In the genomic region with DNA sequence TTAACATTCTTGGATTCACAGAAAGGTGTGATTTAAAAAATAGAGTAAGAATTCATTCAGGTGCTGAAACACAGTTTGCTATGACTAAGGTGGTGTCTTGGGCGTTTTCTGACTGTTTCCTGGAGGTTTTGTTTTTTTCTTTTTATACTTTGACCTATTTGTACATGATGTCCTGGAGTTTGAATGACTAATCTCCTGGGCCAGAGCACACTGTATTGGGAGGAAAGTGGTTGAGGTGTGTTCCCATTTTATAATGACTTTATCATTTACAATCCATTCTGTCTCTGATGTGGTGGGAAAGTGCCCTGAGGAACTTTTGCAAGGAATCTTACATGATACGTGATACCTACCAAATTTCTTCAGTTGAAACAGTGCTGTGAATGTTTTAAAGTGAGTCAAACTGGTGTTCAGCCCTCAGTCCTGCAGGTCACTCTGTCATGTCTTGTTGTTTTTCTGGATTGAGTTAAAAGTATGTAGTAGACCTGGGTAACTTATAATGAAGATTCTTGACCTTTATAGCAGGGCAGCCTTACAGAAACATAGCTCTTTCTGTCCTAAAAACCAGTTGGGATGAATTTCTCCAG, we compare ENCODE assay signal across 1 cellular context.
TF ChIP-seq lines count a peak whose summit lies in the region.

No MANE protein-coding gene starts in this region.

TF ChIP-seq in WTC11, 78 proteins besides CTCF, POLR2A, EP300 and RAD21 (continued from another document):
- TF ChIP-seq, protein P1, sequence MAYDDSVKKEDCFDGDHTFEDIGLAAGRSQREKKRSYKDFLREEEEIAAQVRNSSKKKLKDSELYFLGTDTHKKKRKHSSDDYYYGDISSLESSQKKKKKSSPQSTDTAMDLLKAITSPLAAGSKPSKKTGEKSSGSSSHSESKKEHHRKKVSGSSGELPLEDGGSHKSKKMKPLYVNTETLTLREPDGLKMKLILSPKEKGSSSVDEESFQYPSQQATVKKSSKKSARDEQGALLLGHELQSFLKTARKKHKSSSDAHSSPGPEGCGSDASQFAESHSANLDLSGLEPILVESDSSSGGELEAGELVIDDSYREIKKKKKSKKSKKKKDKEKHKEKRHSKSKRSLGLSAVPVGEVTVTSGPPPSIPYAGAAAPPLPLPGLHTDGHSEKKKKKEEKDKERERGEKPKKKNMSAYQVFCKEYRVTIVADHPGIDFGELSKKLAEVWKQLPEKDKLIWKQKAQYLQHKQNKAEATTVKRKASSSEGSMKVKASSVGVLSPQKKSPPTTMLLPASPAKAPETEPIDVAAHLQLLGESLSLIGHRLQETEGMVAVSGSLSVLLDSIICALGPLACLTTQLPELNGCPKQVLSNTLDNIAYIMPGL (CRISPR knock-in tag; IDR thresholded peaks at IDR 0.05): no peak
- TF ChIP-seq NR1H2 (CRISPR knock-in tag; IDR thresholded peaks at IDR 0.05): no peak
